ENCODE assay signal across 27 cellular contexts in genomic region chr20:22335210-22335609, GRCh38.
"Had no signal": no experiment of that assay in that cellular context is flagged by ENCODE, and none has a peak within 500 bp of the region (broad histone marks: within the 10 kb centered on the region; RNA-seq: fewer than 3 reads in every experiment).

No MANE protein-coding gene starts in this region.

- ATAC-seq: effector memory CD8-positive, alpha-beta T cell; esophagus mucosa; foreskin keratinocyte; gastrocnemius medialis; gastroesophageal sphincter; heart left ventricle; heart right ventricle had no signal

- H3K9me3 ChIP-seq: colonic mucosa, esophagus muscularis mucosa, esophagus squamous epithelium, gastrocnemius medialis, gastroesophageal sphincter, heart left ventricle, heart right ventricle had no signal

- H3K4me1 ChIP-seq: colonic mucosa, gastrocnemius medialis, heart left ventricle had no signal

- H3K27ac ChIP-seq: colonic mucosa, coronary artery, dorsolateral prefrontal cortex, epithelial cell of prostate, esophagus muscularis mucosa, esophagus squamous epithelium, foreskin keratinocyte, gastrocnemius medialis, gastroesophageal sphincter, heart left ventricle, heart right ventricle had no signal

- DNase-seq: colonic mucosa; cortex of kidney; dermis blood vessel endothelial cell; dorsolateral prefrontal cortex; effector CD4-positive, alpha-beta T cell; effector CD8-positive, alpha-beta T cell; effector memory CD4-positive, alpha-beta T cell; effector memory CD8-positive, alpha-beta T cell; erythroblast; esophagus squamous epithelium; foreskin fibroblast; foreskin keratinocyte; foreskin melanocyte; gastrocnemius medialis; glutamatergic neuron; head of caudate nucleus; heart left ventricle; heart right ventricle had no signal

- H3K4me3 ChIP-seq: colonic mucosa, coronary artery, dorsolateral prefrontal cortex, esophagus muscularis mucosa, esophagus squamous epithelium, gastrocnemius medialis, gastroesophageal sphincter, heart left ventricle, heart right ventricle had no signal

- H3K36me3 ChIP-seq: colonic mucosa, esophagus muscularis mucosa, esophagus squamous epithelium, gastrocnemius medialis, gastroesophageal sphincter, heart left ventricle, heart right ventricle had no signal

- FAIRE-seq: colon, endometrium, endothelial cell of umbilical vein, frontal cortex had no signal
